8 cellular contexts compared by ENCODE assay signal in the genomic region with DNA sequence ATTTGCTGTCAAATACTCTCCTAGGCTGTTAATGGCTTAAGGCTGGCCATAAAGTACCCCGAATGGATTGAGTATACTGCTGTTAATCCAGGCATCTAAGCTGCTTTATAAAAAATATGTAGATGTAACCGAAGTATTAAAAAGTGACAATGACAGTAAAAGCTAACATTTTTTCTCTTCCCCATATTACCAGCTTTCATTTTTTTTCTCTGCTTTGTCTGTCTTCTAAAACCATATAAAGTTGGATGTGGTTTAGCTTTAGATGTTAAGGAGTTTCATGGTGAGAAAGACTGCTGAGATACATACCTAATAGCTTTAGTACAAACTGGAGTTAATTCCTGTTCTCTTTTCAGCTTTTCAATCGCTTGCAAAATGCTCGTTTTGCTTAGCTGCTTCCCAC. TPM values are rescaled to one million over a fixed set of nuclear protein-coding genes. Genes with fewer than 3 reads are reported as not detected.
DNase-seq lines count a peak whose midpoint lies in the region; ATAC-seq and TF ChIP-seq lines count a peak whose summit lies in the region.

No MANE protein-coding gene starts in this region.

- H3K27ac Mint-ChIP-seq in activated naive CD4-positive, alpha-beta T cell treated with anti-CD3 and anti-CD28 coated beads, Interleukin-2, amount 50 U/mL, for 24 hours = peak overlapping the region; percentile 99

- no peaks in the 10 kb centered on the region for H3K27me3 ChIP-seq in lung (ENCODE audit: control insufficient read depth, insufficient read depth)

- H3K27ac ChIP-seq in lung (ENCODE audit: low read depth in 1 of 2, low read length in 1 of 2) (peak overlapping the region; percentile 90 to 95), urinary bladder (ENCODE audit: low read depth) (peak overlapping the region; percentile 83)

- no peaks in the 10 kb centered on the region for H3K9me3 ChIP-seq in lung (ENCODE audit: control insufficient read depth in 2 of 2, insufficient read depth in 1 of 2, low read length in 1 of 2)

- H3K4me3 Mint-ChIP-seq in activated naive CD4-positive, alpha-beta T cell treated with anti-CD3 and anti-CD28 coated beads, Interleukin-2, amount 50 U/mL, for 24 hours = peak overlapping the region; percentile 98

- H3K36me3 ChIP-seq in lung (ENCODE audit: control insufficient read depth in 2 of 2, insufficient read depth in 2 of 2, low read length in 2 of 2) (no peaks in the 10 kb centered on the region), urinary bladder (ENCODE audit: insufficient read depth) (no peaks in the 10 kb centered on the region)

- H3K36me3 Mint-ChIP-seq in activated naive CD4-positive, alpha-beta T cell treated with anti-CD3 and anti-CD28 coated beads, Interleukin-2, amount 50 U/mL, for 24 hours = peaks cover 2% of the 10 kb centered on the region

- H3K9me3 Mint-ChIP-seq in activated naive CD4-positive, alpha-beta T cell treated with anti-CD3 and anti-CD28 coated beads, Interleukin-2, amount 50 U/mL, for 24 hours = peaks cover 12% of the 10 kb centered on the region

- ATAC-seq in lung (ENCODE audit: insufficient read depth, low FRiP score) (no peak), GM19397 (IDR thresholded peaks at IDR 0.05; ENCODE audit: unreplicated experiment) (no peak)

- H3K4me3 ChIP-seq in astrocyte of the cerebellum (ENCODE audit: low read depth, low read length) = peak overlapping the region; percentile 74
- H3K4me3 ChIP-seq in lung = peak overlapping the region; percentile 85
- peak overlapping the region; percentile 86 for H3K4me3 ChIP-seq in urinary bladder (ENCODE audit: low read depth, low read length)

- 3 to 4% methylated on average over 4 of the region's 4 CpGs for WGBS in lung, 2 donors
- WGBS in urinary bladder = 3% methylated on average over 4 of the region's 4 CpGs

- peaks cover 56% of the 10 kb centered on the region for H3K4me1 Mint-ChIP-seq in activated naive CD4-positive, alpha-beta T cell treated with anti-CD3 and anti-CD28 coated beads, Interleukin-2, amount 50 U/mL, for 24 hours

- peaks cover 4 to 6% of the 10 kb centered on the region in 2 donors for H3K4me1 ChIP-seq in lung (ENCODE audit: control insufficient read depth in 2 of 2, insufficient read depth in 2 of 2, low read length in 2 of 2)
- H3K4me1 ChIP-seq in urinary bladder (ENCODE audit: insufficient read depth) = peaks cover 2% of the 10 kb centered on the region

- TF ChIP-seq CTCF in astrocyte of the cerebellum (IDR thresholded peaks at IDR 0.05; ENCODE audit: low read depth, low read length, missing control alignments) (no peak), lung (IDR thresholded peaks at IDR 0.05; ENCODE audit: control extremely low read depth, extremely low read depth) (no peak)

- in situ Hi-C loops in astrocyte of the cerebellum (cut with HindIII; ENCODE audit: low sequenced_read_pairs) = no loop called here

- no peak for DNase-seq in activated naive CD4-positive, alpha-beta T cell (lab: John Stamatoyannopoulos, UW)
- DNase-seq in astrocyte of the cerebellum (ENCODE audit: low read depth) (no peak), lung (ENCODE audit: low spot score) (no peak), NCI-H128 (lab: John Stamatoyannopoulos, UW; ENCODE audit: unreplicated experiment) (no peak), C1 segment of cervical spinal cord (lab: John Stamatoyannopoulos, UW) (no peak)

- no peaks in the 10 kb centered on the region for H3K27me3 Mint-ChIP-seq in activated naive CD4-positive, alpha-beta T cell treated with anti-CD3 and anti-CD28 coated beads, Interleukin-2, amount 50 U/mL, for 24 hours

RNA-seq across cellular contexts. Expression of a gene that starts 0.8 kb away (rescaled TPM):
- total RNA-seq in lung (10 to 100 TPM; 24.9 to 60.1 TPM), urinary bladder (59.2 TPM)
- polyA plus RNA-seq in lung (1 to 10 TPM; 6.8 to 7.1 TPM), urinary bladder (18.2 TPM)
